Comparison of ENCODE assay signal across 16 cellular contexts in genomic region chr17:50614471-50615051, GRCh38. TPM values are rescaled to one million over a fixed set of nuclear protein-coding genes. Genes with fewer than 3 reads are reported as not detected.
"Had no signal": no experiment of that assay in that cellular context is flagged by ENCODE, and none has a peak within 500 bp of the region (broad histone marks: within the 10 kb centered on the region; RNA-seq: fewer than 3 reads in every experiment).

No MANE protein-coding gene starts in this region.

- H3K9me3 Mint-ChIP-seq: naive thymus-derived CD8-positive, alpha-beta T cell had no signal

- H3K36me3 Mint-ChIP-seq: naive thymus-derived CD8-positive, alpha-beta T cell had no signal

- H3K27ac Mint-ChIP-seq: progenitor cell of endocrine pancreas had no signal

- DNase-seq: activated CD4-positive, alpha-beta T cell treated with anti-CD3 and anti-CD28 coated beads for 48 hours; activated CD4-positive, CD25-positive, alpha-beta regulatory T cell; activated CD8-positive, alpha-beta memory T cell treated with anti-CD3 and anti-CD28 coated beads for 24 hours; activated gamma-delta T cell treated with Interleukin-2 at 50 U/mL for 16 hours; aorta; foreskin keratinocyte; hippocampal formation; left cardiac atrium; mesenchymal stem cell; naive thymus-derived CD8-positive, alpha-beta T cell; stimulated activated CD4-positive, alpha-beta T cell treated with anti-CD3 and anti-CD28 coated beads, Interleukin-12 subunit alpha, Interleukin-12 subunit beta, amount 100 ng/mL, for 4 hours; stimulated activated CD4-positive, alpha-beta T cell treated with anti-CD3 and anti-CD28 coated beads, Interleukin-1b, Interleukin-23, amount 100 ng/mL, for 48 hours; stimulated activated CD8-positive, alpha-beta memory T cell treated with anti-CD3 and anti-CD28 coated beads, Interleukin-4, amount 100 ng/mL, for 48 hours; stimulated activated naive CD4-positive, alpha-beta T cell treated with Interleukin-2 at 50 U/mL for 16 hours; uterus had no signal

- ATAC-seq: foreskin keratinocyte; left cardiac atrium; naive thymus-derived CD8-positive, alpha-beta T cell had no signal

RNA-seq across cellular contexts. Expression of gene ABCC3, which starts 20.1 kb away (rescaled TPM):
- polyA plus RNA-seq: naive thymus-derived CD8-positive, alpha-beta T cell had no signal

RNA-seq across cellular contexts. Expression of gene CACNA1G, which starts 54.0 kb away (rescaled TPM):
- polyA plus RNA-seq: aorta; naive thymus-derived CD8-positive, alpha-beta T cell had no signal
